In genomic region chr1:206004821-206005220, GRCh38 we compare ENCODE assay signal across 1 cellular context.
TF ChIP-seq lines count a peak whose summit lies in the region.

No MANE protein-coding gene starts in this region.

TF ChIP-seq in IMR-90, 13 proteins besides CTCF, POLR2A, EP300 and RAD21 (continued from another document):
- TF ChIP-seq ELK1 (IDR thresholded peaks at IDR 0.05; ENCODE audit: borderline replicate concordance, low read depth, low read length): no peak
- TF ChIP-seq CEBPB (IDR thresholded peaks at IDR 0.05; ENCODE audit: low read depth, low read length): no peak
- no peak for TF ChIP-seq RFX5 (IDR thresholded peaks at IDR 0.05; ENCODE audit: low read depth, low read length)
- TF ChIP-seq CHD1 (IDR thresholded peaks at IDR 0.05; ENCODE audit: low read depth, low read length): no peak
- no peak for TF ChIP-seq FOS (IDR thresholded peaks at IDR 0.05; ENCODE audit: low read depth, low read length)
- no peak for TF ChIP-seq BHLHE40 (IDR thresholded peaks at IDR 0.05; ENCODE audit: low read depth, low read length)
- no peak for TF ChIP-seq NFE2L2 (IDR thresholded peaks at IDR 0.05; ENCODE audit: low read depth, low read length)
- no peak for TF ChIP-seq SMC3 (IDR thresholded peaks at IDR 0.05; ENCODE audit: low read depth, low read length)
